ENCODE assay signal across 8 cellular contexts in genomic region chr13:71290963-71291937, GRCh38.
DNase-seq lines count a peak whose midpoint lies in the region; ATAC-seq, FAIRE-seq and TF ChIP-seq lines count a peak whose summit lies in the region.

No MANE protein-coding gene starts in this region.

- H3K9me3 ChIP-seq in mucosa of stomach (ENCODE audit: control insufficient read depth, low read length) (no peaks in the 10 kb centered on the region), upper lobe of left lung (no peaks in the 10 kb centered on the region)

- no peak for FAIRE-seq in bronchial epithelial cell (lab: Jason Lieb, UNC)

- POLR2A ChIA-PET in T-cell (lab: Charles Lee), result no interaction called here

- H3K4me1 ChIP-seq in mucosa of stomach (ENCODE audit: control insufficient read depth, insufficient read depth, low read length), result peaks cover 4% of the 10 kb centered on the region
- H3K4me1 ChIP-seq in upper lobe of left lung, result peaks cover 0 to 3% (median 0%) of the 10 kb centered on the region in 4 donors

- peak overlapping the region; percentile 27 for H3K9ac ChIP-seq in mucosa of stomach (ENCODE audit: low read length)

- H3K36me3 Mint-ChIP-seq in T-cell, result peaks cover 3% of the 10 kb centered on the region

- CTCF ChIA-PET in T-cell (lab: Charles Lee), result interaction anchor here in 1 of 2 donors (0.6 kb wide), 1 partner anchor 544 kb away, joined by 3 read pairs; no protein-coding TSS in a partner anchor

- DNase-seq in DMS53 treated with DMSO at 0.1 percent for 48 hours (lab: John Stamatoyannopoulos, UW; ENCODE audit: unreplicated experiment) (peak; percentile 34), HT-29 (ENCODE audit: low spot score) (peak; percentile 64), T-cell (peak in 32 of 34 experiments; percentile 12 to 61 (median 48)), bronchial epithelial cell (ENCODE audit: low read depth) (peak; percentile 38), upper lobe of left lung (peak in 1 of 2 donors; percentile 37), amniotic stem cell (lab: John Stamatoyannopoulos, UW) (no peak)

- peak overlapping the region; percentile 36 to 71 (median 62) for H3K27ac ChIP-seq in upper lobe of left lung

- peak in 1 of 4 donors; percentile 19 for TF ChIP-seq EP300 in upper lobe of left lung (IDR thresholded peaks at IDR 0.05)

- no peaks in the 10 kb centered on the region for H3K27me3 ChIP-seq in bronchial epithelial cell (ENCODE audit: control insufficient read depth, insufficient read depth, low read length)
- H3K27me3 ChIP-seq in mucosa of stomach (ENCODE audit: control insufficient read depth, insufficient read depth, low read length), result no peaks in the 10 kb centered on the region
- no peaks in the 10 kb centered on the region for H3K27me3 ChIP-seq in upper lobe of left lung

- H3K27me3 Mint-ChIP-seq in T-cell, result peaks cover 5 to 11% of the 10 kb centered on the region in 2 donors

- TF ChIP-seq CTCF in bronchial epithelial cell (IDR thresholded peaks at IDR 0.05; ENCODE audit: insufficient read depth, low read length, severe bottlenecking) (no peak), upper lobe of left lung (IDR thresholded peaks at IDR 0.05) (no peak)

- peak overlapping the region; percentile 67 to 86 (median 80) for H3K4me3 Mint-ChIP-seq in T-cell

- H3K4me3 ChIP-seq in bronchial epithelial cell (ENCODE audit: low read depth, low read length), result no peak overlapping the region
- no peak overlapping the region for H3K4me3 ChIP-seq in mucosa of stomach (ENCODE audit: low read length)
- H3K4me3 ChIP-seq in upper lobe of left lung, result peak overlapping the region in 3 of 4 donors; percentile 28 to 42 (median 41)

- ATAC-seq in GM21381 (IDR thresholded peaks at IDR 0.05; ENCODE audit: unreplicated experiment), result peak; percentile 88
- ATAC-seq in T-cell (replicated peaks in 1 of 4), result peak; percentile 54 to 80 (median 62)
- peak in 1 of 2 donors; percentile 56 for ATAC-seq in upper lobe of left lung (ENCODE audit: low FRiP score in 2 of 2)

- TF ChIP-seq POLR2A in upper lobe of left lung (IDR thresholded peaks at IDR 0.05), result no peak

- H3K4me1 Mint-ChIP-seq in T-cell, result peaks cover 0 to 31% (median 28%) of the 10 kb centered on the region in 3 donors

- 44 to 46% methylated on average over 10 of the region's 10 CpGs for WGBS in upper lobe of left lung, 2 donors

- H3K9me3 Mint-ChIP-seq in T-cell, result peaks cover 0 to 3% (median 0%) of the 10 kb centered on the region in 3 donors

- peak overlapping the region; percentile 90 to 94 for H3K27ac Mint-ChIP-seq in T-cell

- H3K36me3 ChIP-seq in bronchial epithelial cell (ENCODE audit: control insufficient read depth, insufficient read depth, low read length), result no peaks in the 10 kb centered on the region
- no peaks in the 10 kb centered on the region for H3K36me3 ChIP-seq in mucosa of stomach (ENCODE audit: control insufficient read depth, insufficient read depth, low read length)
- no peaks in the 10 kb centered on the region for H3K36me3 ChIP-seq in upper lobe of left lung

Comparison
In these comparisons a context has a peak if more than half of its experiments do, and no peak if none do; other contexts are left out.
1. H3K4me3 ChIP-seq: peak in upper lobe of left lung (3 of 4); none in bronchial epithelial cell (single experiment) and mucosa of stomach (single experiment).